In the genomic region with DNA sequence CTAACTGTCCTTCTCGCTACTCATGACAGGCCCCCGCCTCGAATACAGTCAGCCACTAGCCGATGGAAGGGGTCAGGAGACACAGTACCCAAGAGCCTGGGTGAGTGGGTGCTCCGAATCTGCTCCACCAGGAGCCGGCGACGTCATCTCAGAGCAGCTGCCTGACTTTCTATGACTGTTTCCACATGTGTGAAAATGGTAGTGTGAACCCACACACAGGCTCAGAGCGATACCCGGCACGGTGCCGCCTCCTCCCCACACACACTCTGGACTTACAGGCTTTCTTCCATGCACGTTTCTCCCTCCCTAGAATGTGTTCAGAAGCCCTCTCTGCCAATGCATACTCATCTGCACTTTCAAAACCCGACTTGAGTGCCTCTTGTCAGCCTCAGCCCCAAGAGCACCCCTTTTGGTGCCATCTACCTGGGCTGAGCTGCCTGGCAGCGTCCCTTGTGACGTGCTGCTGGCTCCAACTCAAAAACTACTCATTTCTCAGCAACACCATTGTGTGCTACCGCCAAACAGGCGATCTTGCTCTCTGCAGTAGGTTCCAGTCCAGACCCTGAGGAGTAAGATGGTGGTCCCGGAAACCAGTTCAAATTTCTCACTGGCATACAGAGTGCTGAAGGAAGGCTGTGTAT, we compare ENCODE assay signal across 1 cellular context.
TF ChIP-seq lines count a peak whose summit lies in the region.

No MANE protein-coding gene starts in this region.

TF ChIP-seq in GM23338, 12 proteins besides CTCF, POLR2A, EP300 and RAD21 (continued from another document):
- TF ChIP-seq, protein P1, sequence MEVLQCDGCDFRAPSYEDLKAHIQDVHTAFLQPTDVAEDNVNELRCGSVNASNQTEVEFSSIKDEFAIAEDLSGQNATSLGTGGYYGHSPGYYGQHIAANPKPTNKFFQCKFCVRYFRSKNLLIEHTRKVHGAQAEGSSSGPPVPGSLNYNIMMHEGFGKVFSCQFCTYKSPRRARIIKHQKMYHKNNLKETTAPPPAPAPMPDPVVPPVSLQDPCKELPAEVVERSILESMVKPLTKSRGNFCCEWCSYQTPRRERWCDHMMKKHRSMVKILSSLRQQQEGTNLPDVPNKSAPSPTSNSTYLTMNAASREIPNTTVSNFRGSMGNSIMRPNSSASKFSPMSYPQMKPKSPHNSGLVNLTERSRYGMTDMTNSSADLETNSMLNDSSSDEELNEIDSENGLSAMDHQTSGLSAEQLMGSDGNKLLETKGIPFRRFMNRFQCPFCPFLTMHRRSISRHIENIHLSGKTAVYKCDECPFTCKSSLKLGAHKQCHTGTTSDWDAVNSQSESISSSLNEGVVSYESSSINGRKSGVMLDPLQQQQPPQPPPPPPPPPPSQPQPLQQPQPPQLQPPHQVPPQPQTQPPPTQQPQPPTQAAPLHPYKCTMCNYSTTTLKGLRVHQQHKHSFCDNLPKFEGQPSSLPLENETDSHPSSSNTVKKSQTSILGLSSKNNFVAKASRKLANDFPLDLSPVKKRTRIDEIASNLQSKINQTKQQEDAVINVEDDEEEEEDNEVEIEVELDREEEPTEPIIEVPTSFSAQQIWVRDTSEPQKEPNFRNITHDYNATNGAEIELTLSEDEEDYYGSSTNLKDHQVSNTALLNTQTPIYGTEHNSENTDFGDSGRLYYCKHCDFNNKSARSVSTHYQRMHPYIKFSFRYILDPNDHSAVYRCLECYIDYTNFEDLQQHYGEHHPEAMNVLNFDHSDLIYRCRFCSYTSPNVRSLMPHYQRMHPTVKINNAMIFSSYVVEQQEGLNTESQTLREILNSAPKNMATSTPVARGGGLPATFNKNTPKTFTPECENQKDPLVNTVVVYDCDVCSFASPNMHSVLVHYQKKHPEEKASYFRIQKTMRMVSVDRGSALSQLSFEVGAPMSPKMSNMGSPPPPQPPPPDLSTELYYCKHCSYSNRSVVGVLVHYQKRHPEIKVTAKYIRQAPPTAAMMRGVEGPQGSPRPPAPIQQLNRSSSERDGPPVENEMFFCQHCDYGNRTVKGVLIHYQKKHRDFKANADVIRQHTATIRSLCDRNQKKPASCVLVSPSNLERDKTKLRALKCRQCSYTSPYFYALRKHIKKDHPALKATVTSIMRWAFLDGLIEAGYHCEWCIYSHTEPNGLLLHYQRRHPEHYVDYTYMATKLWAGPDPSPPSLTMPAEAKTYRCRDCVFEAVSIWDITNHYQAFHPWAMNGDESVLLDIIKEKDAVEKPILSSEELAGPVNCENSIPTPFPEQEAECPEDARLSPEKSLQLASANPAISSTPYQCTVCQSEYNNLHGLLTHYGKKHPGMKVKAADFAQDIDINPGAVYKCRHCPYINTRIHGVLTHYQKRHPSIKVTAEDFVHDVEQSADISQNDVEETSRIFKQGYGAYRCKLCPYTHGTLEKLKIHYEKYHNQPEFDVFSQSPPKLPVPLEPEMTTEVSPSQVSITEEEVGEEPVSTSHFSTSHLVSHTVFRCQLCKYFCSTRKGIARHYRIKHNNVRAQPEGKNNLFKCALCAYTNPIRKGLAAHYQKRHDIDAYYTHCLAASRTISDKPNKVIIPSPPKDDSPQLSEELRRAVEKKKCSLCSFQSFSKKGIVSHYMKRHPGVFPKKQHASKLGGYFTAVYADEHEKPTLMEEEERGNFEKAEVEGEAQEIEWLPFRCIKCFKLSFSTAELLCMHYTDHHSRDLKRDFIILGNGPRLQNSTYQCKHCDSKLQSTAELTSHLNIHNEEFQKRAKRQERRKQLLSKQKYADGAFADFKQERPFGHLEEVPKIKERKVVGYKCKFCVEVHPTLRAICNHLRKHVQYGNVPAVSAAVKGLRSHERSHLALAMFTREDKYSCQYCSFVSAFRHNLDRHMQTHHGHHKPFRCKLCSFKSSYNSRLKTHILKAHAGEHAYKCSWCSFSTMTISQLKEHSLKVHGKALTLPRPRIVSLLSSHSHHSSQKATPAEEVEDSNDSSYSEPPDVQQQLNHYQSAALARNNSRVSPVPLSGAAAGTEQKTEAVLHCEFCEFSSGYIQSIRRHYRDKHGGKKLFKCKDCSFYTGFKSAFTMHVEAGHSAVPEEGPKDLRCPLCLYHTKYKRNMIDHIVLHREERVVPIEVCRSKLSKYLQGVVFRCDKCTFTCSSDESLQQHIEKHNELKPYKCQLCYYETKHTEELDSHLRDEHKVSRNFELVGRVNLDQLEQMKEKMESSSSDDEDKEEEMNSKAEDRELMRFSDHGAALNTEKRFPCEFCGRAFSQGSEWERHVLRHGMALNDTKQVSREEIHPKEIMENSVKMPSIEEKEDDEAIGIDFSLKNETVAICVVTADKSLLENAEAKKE (CRISPR knock-in tag; IDR thresholded peaks at IDR 0.05) = no peak
- TF ChIP-seq ZNF331 (CRISPR knock-in tag; IDR thresholded peaks at IDR 0.05; ENCODE audit: low read depth) (no peak), JUNB (IDR thresholded peaks at IDR 0.05; ENCODE audit: unreplicated experiment) (no peak), EZH2 (IDR thresholded peaks at IDR 0.05; ENCODE audit: low read depth, unreplicated experiment) (no peak), NANOG (IDR thresholded peaks at IDR 0.05; ENCODE audit: borderline replicate concordance) (no peak), STAT1 (IDR thresholded peaks at IDR 0.05; ENCODE audit: unreplicated experiment) (no peak), POLR2AphosphoS5 (IDR thresholded peaks at IDR 0.05; ENCODE audit: low read depth) (no peak), EZH2phosphoT487 (IDR thresholded peaks at IDR 0.05; ENCODE audit: unreplicated experiment) (no peak)
- TF ChIP-seq, protein P2, sequence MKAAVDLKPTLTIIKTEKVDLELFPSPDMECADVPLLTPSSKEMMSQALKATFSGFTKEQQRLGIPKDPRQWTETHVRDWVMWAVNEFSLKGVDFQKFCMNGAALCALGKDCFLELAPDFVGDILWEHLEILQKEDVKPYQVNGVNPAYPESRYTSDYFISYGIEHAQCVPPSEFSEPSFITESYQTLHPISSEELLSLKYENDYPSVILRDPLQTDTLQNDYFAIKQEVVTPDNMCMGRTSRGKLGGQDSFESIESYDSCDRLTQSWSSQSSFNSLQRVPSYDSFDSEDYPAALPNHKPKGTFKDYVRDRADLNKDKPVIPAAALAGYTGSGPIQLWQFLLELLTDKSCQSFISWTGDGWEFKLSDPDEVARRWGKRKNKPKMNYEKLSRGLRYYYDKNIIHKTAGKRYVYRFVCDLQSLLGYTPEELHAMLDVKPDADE (IDR thresholded peaks at IDR 0.05) = no peak
